ENCODE assay signal across 8 cellular contexts in the genomic region with DNA sequence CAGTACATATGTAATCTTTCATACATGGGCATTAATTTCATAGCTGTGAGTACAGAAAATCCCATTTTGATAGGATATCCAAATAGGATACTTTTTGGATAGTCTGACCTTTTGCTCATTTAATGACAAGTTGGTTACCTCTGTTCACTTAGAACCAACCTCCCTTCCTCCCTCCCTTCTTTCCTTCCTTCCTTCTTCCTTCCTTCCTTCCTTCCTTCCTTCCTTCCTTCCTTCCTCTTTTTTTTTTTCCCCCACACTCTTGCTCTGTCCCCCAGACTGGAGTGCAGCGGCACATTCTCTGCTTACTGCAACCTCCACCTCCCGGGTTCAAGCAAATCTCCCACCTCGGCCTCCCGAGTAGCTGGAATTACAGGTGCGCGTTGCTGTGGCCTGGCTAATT.
"Had no signal": no experiment of that assay in that cellular context is flagged by ENCODE, and none has a peak within 500 bp of the region (broad histone marks: within the 10 kb centered on the region; RNA-seq: fewer than 3 reads in every experiment).

No MANE protein-coding gene starts in this region.

- FAIRE-seq: K562 had no signal

- H3K4me3 ChIP-seq: GM23248, HAP-1, K562 had no signal

- H3K27ac ChIP-seq: GM23248, HL-60 had no signal

- ATAC-seq: HCT116, K562 had no signal

- H3K9ac ChIP-seq: GM23248 had no signal

- DNase-seq: GM23248, GOT3, H7, IMR-90 had no signal

- H3K36me3 ChIP-seq: HAP-1 had no signal
